Comparison of ENCODE assay signal across 1 cellular context in the genomic region with DNA sequence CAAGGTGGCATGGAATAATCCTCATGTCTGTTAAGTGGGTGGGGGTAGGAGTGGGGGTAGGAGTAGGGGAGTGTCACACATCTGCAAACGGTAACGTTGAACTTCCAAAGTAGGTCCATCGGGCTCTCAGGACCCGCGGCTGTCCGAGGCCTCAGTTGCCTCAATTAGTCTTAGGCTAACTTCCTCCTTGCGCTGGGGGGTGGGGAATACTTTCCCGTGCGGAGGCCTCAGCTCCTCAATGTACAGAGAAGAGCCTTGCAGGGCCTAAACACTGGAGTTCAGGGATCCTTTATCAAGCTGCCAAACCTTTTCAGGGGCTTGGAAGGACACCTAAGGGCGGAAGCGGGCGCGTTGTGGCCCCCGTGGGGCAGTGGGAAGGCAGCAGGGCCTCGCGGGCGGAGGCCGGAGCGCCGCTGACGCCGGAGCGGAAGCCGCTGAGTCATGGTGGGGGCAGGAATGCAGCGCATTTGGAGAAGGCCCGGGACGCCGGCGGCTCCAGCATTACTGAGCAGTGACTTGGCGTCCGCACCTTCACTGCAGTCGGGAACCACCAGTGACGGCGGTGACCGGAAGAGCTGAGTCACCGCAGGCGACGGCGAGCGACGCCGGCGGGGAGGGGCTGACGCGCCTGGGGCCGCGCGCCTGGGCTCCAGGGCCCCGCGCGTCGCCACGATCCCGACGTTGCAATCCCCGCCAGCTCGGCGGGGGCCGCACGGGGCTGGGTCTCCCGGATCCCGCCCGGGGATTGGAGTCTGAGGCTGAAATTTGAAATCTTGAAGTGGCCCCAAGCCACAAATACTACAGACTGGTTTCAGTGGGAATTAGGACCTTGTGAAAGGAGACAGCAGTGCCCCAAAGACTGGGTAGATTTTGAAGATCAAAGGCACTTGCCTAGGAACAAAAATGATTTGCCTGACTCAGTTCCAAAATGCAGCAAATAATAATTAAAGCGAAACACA.
TF ChIP-seq lines count a peak whose summit lies in the region.

No MANE protein-coding gene starts in this region.

TF ChIP-seq in K562, 482 proteins besides CTCF, POLR2A, EP300 and RAD21 (continued from another document and continues in another):
- TF ChIP-seq, protein P1, sequence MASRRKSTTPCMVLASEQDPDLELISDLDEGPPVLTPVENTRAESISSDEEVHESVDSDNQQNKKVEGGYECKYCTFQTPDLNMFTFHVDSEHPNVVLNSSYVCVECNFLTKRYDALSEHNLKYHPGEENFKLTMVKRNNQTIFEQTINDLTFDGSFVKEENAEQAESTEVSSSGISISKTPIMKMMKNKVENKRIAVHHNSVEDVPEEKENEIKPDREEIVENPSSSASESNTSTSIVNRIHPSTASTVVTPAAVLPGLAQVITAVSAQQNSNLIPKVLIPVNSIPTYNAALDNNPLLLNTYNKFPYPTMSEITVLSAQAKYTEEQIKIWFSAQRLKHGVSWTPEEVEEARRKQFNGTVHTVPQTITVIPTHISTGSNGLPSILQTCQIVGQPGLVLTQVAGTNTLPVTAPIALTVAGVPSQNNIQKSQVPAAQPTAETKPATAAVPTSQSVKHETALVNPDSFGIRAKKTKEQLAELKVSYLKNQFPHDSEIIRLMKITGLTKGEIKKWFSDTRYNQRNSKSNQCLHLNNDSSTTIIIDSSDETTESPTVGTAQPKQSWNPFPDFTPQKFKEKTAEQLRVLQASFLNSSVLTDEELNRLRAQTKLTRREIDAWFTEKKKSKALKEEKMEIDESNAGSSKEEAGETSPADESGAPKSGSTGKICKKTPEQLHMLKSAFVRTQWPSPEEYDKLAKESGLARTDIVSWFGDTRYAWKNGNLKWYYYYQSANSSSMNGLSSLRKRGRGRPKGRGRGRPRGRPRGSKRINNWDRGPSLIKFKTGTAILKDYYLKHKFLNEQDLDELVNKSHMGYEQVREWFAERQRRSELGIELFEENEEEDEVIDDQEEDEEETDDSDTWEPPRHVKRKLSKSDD (conservative IDR thresholded peaks at IDR 0.05; ENCODE audit: low read length), result no peak
- TF ChIP-seq RREB1 (CRISPR knock-in tag; IDR thresholded peaks at IDR 0.05) (0 out of 2 replicates have a peak, but pooled peaks have one; percentile 78), L3MBTL2 (IDR thresholded peaks at IDR 0.05) (peak; percentile 94), ZNF408 (CRISPR knock-in tag; IDR thresholded peaks at IDR 0.05; ENCODE audit: low read depth) (no peak), NR2C1 (IDR thresholded peaks at IDR 0.05) (no peak), NR2C1 (tag; IDR thresholded peaks at IDR 0.05) (peak; percentile 50), FOXM1 (IDR thresholded peaks at IDR 0.05; ENCODE audit: low read depth) (no peak), FOXM1 (CRISPR knock-in tag; IDR thresholded peaks at IDR 0.05; ENCODE audit: low read depth) (no peak; the same call in 1 of the 2 replicates), ATF7 (IDR thresholded peaks at IDR 0.05) (peak; percentile 96), RFX5 (IDR thresholded peaks at IDR 0.05; ENCODE audit: low read depth, low read length) (no peak), ZNF253 (CRISPR knock-in tag; conservative IDR thresholded peaks at IDR 0.05) (no peak), POLR2B (IDR thresholded peaks at IDR 0.05; ENCODE audit: low read depth, partially characterized antibody) (peak; percentile 48), PPARD (CRISPR knock-in tag; IDR thresholded peaks at IDR 0.05) (no peak), BRF2 (IDR thresholded peaks at IDR 0.05; ENCODE audit: borderline replicate concordance, insufficient read depth, insufficient read length) (no peak), SMC3 (conservative IDR thresholded peaks at IDR 0.05; ENCODE audit: insufficient read depth, low read depth, low read length) (no peak), ZNF316 (IDR thresholded peaks at IDR 0.05) (peak; percentile 99), ZC3H4 (CRISPR knock-in tag; IDR thresholded peaks at IDR 0.05; ENCODE audit: borderline replicate concordance) (no peak; the same call in 1 of the 2 replicates)
- TF ChIP-seq, protein P2, sequence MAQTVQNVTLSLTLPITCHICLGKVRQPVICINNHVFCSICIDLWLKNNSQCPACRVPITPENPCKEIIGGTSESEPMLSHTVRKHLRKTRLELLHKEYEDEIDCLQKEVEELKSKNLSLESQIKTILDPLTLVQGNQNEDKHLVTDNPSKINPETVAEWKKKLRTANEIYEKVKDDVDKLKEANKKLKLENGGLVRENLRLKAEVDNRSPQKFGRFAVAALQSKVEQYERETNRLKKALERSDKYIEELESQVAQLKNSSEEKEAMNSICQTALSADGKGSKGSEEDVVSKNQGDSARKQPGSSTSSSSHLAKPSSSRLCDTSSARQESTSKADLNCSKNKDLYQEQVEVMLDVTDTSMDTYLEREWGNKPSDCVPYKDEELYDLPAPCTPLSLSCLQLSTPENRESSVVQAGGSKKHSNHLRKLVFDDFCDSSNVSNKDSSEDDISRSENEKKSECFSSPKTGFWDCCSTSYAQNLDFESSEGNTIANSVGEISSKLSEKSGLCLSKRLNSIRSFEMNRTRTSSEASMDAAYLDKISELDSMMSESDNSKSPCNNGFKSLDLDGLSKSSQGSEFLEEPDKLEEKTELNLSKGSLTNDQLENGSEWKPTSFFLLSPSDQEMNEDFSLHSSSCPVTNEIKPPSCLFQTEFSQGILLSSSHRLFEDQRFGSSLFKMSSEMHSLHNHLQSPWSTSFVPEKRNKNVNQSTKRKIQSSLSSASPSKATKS (CRISPR knock-in tag; IDR thresholded peaks at IDR 0.05), result no peak
- TF ChIP-seq, protein P3, sequence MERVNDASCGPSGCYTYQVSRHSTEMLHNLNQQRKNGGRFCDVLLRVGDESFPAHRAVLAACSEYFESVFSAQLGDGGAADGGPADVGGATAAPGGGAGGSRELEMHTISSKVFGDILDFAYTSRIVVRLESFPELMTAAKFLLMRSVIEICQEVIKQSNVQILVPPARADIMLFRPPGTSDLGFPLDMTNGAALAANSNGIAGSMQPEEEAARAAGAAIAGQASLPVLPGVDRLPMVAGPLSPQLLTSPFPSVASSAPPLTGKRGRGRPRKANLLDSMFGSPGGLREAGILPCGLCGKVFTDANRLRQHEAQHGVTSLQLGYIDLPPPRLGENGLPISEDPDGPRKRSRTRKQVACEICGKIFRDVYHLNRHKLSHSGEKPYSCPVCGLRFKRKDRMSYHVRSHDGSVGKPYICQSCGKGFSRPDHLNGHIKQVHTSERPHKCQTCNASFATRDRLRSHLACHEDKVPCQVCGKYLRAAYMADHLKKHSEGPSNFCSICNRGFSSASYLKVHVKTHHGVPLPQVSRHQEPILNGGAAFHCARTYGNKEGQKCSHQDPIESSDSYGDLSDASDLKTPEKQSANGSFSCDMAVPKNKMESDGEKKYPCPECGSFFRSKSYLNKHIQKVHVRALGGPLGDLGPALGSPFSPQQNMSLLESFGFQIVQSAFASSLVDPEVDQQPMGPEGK (CRISPR knock-in tag; IDR thresholded peaks at IDR 0.05; ENCODE audit: borderline replicate concordance), result 0 out of 2 replicates have a peak, but pooled peaks have one; percentile 40
- TF ChIP-seq, protein P4, sequence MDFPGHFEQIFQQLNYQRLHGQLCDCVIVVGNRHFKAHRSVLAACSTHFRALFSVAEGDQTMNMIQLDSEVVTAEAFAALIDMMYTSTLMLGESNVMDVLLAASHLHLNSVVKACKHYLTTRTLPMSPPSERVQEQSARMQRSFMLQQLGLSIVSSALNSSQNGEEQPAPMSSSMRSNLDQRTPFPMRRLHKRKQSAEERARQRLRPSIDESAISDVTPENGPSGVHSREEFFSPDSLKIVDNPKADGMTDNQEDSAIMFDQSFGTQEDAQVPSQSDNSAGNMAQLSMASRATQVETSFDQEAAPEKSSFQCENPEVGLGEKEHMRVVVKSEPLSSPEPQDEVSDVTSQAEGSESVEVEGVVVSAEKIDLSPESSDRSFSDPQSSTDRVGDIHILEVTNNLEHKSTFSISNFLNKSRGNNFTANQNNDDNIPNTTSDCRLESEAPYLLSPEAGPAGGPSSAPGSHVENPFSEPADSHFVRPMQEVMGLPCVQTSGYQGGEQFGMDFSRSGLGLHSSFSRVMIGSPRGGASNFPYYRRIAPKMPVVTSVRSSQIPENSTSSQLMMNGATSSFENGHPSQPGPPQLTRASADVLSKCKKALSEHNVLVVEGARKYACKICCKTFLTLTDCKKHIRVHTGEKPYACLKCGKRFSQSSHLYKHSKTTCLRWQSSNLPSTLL (IDR thresholded peaks at IDR 0.05), result no peak
- TF ChIP-seq, protein P5, sequence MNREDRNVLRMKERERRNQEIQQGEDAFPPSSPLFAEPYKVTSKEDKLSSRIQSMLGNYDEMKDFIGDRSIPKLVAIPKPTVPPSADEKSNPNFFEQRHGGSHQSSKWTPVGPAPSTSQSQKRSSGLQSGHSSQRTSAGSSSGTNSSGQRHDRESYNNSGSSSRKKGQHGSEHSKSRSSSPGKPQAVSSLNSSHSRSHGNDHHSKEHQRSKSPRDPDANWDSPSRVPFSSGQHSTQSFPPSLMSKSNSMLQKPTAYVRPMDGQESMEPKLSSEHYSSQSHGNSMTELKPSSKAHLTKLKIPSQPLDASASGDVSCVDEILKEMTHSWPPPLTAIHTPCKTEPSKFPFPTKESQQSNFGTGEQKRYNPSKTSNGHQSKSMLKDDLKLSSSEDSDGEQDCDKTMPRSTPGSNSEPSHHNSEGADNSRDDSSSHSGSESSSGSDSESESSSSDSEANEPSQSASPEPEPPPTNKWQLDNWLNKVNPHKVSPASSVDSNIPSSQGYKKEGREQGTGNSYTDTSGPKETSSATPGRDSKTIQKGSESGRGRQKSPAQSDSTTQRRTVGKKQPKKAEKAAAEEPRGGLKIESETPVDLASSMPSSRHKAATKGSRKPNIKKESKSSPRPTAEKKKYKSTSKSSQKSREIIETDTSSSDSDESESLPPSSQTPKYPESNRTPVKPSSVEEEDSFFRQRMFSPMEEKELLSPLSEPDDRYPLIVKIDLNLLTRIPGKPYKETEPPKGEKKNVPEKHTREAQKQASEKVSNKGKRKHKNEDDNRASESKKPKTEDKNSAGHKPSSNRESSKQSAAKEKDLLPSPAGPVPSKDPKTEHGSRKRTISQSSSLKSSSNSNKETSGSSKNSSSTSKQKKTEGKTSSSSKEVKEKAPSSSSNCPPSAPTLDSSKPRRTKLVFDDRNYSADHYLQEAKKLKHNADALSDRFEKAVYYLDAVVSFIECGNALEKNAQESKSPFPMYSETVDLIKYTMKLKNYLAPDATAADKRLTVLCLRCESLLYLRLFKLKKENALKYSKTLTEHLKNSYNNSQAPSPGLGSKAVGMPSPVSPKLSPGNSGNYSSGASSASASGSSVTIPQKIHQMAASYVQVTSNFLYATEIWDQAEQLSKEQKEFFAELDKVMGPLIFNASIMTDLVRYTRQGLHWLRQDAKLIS (CRISPR knock-in tag; IDR thresholded peaks at IDR 0.05), result no peak
- TF ChIP-seq, protein P6, sequence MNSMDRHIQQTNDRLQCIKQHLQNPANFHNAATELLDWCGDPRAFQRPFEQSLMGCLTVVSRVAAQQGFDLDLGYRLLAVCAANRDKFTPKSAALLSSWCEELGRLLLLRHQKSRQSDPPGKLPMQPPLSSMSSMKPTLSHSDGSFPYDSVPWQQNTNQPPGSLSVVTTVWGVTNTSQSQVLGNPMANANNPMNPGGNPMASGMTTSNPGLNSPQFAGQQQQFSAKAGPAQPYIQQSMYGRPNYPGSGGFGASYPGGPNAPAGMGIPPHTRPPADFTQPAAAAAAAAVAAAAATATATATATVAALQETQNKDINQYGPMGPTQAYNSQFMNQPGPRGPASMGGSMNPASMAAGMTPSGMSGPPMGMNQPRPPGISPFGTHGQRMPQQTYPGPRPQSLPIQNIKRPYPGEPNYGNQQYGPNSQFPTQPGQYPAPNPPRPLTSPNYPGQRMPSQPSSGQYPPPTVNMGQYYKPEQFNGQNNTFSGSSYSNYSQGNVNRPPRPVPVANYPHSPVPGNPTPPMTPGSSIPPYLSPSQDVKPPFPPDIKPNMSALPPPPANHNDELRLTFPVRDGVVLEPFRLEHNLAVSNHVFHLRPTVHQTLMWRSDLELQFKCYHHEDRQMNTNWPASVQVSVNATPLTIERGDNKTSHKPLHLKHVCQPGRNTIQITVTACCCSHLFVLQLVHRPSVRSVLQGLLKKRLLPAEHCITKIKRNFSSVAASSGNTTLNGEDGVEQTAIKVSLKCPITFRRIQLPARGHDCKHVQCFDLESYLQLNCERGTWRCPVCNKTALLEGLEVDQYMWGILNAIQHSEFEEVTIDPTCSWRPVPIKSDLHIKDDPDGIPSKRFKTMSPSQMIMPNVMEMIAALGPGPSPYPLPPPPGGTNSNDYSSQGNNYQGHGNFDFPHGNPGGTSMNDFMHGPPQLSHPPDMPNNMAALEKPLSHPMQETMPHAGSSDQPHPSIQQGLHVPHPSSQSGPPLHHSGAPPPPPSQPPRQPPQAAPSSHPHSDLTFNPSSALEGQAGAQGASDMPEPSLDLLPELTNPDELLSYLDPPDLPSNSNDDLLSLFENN (IDR thresholded peaks at IDR 0.05; ENCODE audit: low read depth in 2 of 2, low read length in 2 of 2), result 0 out of 4 replicates have a peak, but pooled peaks of 1 of the 2 experiments have one; percentile 33
